Comparison of ENCODE assay signal across 15 cellular contexts in the genomic region with DNA sequence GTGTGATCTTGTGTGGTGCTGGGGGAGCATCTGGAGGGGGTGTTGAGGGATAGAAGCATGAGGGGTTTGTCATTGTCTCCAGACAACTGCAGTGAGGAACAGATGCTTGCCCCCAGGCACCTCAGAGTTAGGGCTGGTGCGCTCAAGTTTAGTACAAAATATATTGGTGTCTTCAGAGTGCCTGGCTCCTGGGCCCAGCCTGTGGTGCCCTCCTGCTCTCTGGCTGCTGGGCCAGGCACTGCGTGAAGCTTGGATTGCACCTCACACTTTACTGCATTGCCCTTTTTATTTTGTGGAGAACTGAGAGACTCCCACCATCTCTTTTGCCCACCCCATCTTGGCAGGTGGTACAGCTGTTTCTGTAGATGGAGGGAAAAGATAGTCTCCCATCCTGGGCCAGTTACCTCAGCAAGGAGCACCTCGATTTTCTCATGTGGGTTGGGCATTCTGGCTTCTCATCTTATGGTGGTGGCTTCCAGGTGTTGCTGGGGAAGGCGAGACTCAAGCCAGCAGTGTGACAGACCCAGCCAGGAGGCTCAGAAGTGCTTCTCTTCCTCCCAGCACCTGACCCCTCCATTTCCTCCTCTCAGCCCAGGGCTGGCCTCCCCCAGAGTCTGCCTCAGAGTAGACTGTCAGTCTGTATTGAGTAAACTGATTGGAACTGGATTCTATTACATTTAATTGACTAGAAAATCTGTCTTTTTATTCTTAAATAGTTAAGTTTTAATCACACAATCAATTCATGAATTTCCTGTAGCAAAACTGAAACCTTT.
DNase-seq lines count a peak whose midpoint lies in the region; ATAC-seq and TF ChIP-seq lines count a peak whose summit lies in the region.
"Had no signal": no experiment of that assay in that cellular context is flagged by ENCODE, and none has a peak within 500 bp of the region (broad histone marks: within the 10 kb centered on the region; RNA-seq: fewer than 3 reads in every experiment).

No MANE protein-coding gene starts in this region.

- peak overlapping the region; percentile 52 for H3K27ac Mint-ChIP-seq in activated CD4-positive, alpha-beta memory T cell treated with anti-CD3 and anti-CD28 coated beads, Interleukin-2, amount 10 ng/mL, durations not matched to agents 7 days and 5 days
- H3K27ac Mint-ChIP-seq in activated CD4-positive, alpha-beta memory T cell treated with anti-CD3 and anti-CD28 coated beads for 36 hours, result no peak overlapping the region
- H3K27ac Mint-ChIP-seq in CD4-positive, alpha-beta T cell, result peak overlapping the region; percentile 10
- H3K27ac Mint-ChIP-seq in activated CD8-positive, alpha-beta T cell treated with anti-CD3 and anti-CD28 coated beads, Interleukin-2, amount 10 ng/mL, durations not matched to agents 7 days and 5 days, result peak overlapping the region; percentile 76
- no peak overlapping the region for H3K27ac Mint-ChIP-seq in mesothelial cell of epicardium

- in situ Hi-C loops in G401 (cut with HindIII; ENCODE audit: low sequenced_read_pairs), result no loop called here

- intact Hi-C loops in activated CD4-positive, alpha-beta memory T cell treated with anti-CD3 and anti-CD28 coated beads for 36 hours (cut with micrococcal nuclease), result no loop called here
- intact Hi-C loops in CD4-positive, alpha-beta T cell (cut with DNase I, micrococcal nuclease), result loop anchor here in 1 of 2 experiments (1.0 kb wide), 1 partner anchor 231 kb away; no protein-coding TSS in a partner anchor

- CTCF ChIA-PET in activated CD4-positive, alpha-beta memory T cell treated with anti-CD3 and anti-CD28 coated beads, Interleukin-2, amount 10 ng/mL, durations not matched to agents 7 days and 5 days (lab: Charles Lee), result no interaction called here
- CTCF ChIA-PET in activated CD4-positive, alpha-beta memory T cell treated with anti-CD3 and anti-CD28 coated beads for 36 hours (lab: Charles Lee), result no interaction called here
- CTCF ChIA-PET in CD4-positive, alpha-beta T cell (lab: Charles Lee), result interaction anchor here (1.4 kb wide), 1 partner anchor 231 kb away, joined by 4 read pairs; no protein-coding TSS in a partner anchor
- CTCF ChIA-PET in activated CD8-positive, alpha-beta T cell treated with anti-CD3 and anti-CD28 coated beads, Interleukin-2, amount 10 ng/mL, durations not matched to agents 7 days and 5 days (lab: Charles Lee), result interaction anchor here (0.6 to 0.9 kb wide), 2 partner anchors 103 to 256 kb away, joined by 3 read pairs; no protein-coding TSS in a partner anchor

- H3K4me3 Mint-ChIP-seq in activated CD4-positive, alpha-beta memory T cell treated with anti-CD3 and anti-CD28 coated beads, Interleukin-2, amount 10 ng/mL, durations not matched to agents 7 days and 5 days, result no peak overlapping the region
- H3K4me3 Mint-ChIP-seq in activated CD4-positive, alpha-beta memory T cell treated with anti-CD3 and anti-CD28 coated beads for 36 hours, result no peak overlapping the region
- H3K4me3 Mint-ChIP-seq in CD4-positive, alpha-beta T cell, result no peak overlapping the region
- no peak overlapping the region for H3K4me3 Mint-ChIP-seq in activated CD8-positive, alpha-beta T cell treated with anti-CD3 and anti-CD28 coated beads, Interleukin-2, amount 10 ng/mL, durations not matched to agents 7 days and 5 days
- H3K4me3 Mint-ChIP-seq in mesothelial cell of epicardium, result no peak overlapping the region

- no peaks in the 10 kb centered on the region for H3K36me3 Mint-ChIP-seq in activated CD4-positive, alpha-beta memory T cell treated with anti-CD3 and anti-CD28 coated beads, Interleukin-2, amount 10 ng/mL, durations not matched to agents 7 days and 5 days (ENCODE audit: low read depth)
- no peaks in the 10 kb centered on the region for H3K36me3 Mint-ChIP-seq in activated CD4-positive, alpha-beta memory T cell treated with anti-CD3 and anti-CD28 coated beads for 36 hours
- H3K36me3 Mint-ChIP-seq in CD4-positive, alpha-beta T cell (ENCODE audit: low read depth), result no peaks in the 10 kb centered on the region
- H3K36me3 Mint-ChIP-seq in activated CD8-positive, alpha-beta T cell treated with anti-CD3 and anti-CD28 coated beads, Interleukin-2, amount 10 ng/mL, durations not matched to agents 7 days and 5 days (ENCODE audit: low read depth), result no peaks in the 10 kb centered on the region
- H3K36me3 Mint-ChIP-seq in mesothelial cell of epicardium, result no peaks in the 10 kb centered on the region

- no peaks in the 10 kb centered on the region for H3K9me3 ChIP-seq in CD4-positive, alpha-beta T cell (ENCODE audit: control insufficient read depth, low read length)
- H3K9me3 ChIP-seq: right atrium auricular region had no signal

- no peak overlapping the region for H3K27ac ChIP-seq in CD4-positive, alpha-beta T cell (ENCODE audit: low read depth, low read length)
- H3K27ac ChIP-seq: foreskin keratinocyte, right atrium auricular region had no signal

- no peaks in the 10 kb centered on the region for H3K9me3 Mint-ChIP-seq in activated CD4-positive, alpha-beta memory T cell treated with anti-CD3 and anti-CD28 coated beads, Interleukin-2, amount 10 ng/mL, durations not matched to agents 7 days and 5 days
- H3K9me3 Mint-ChIP-seq in activated CD4-positive, alpha-beta memory T cell treated with anti-CD3 and anti-CD28 coated beads for 36 hours, result no peaks in the 10 kb centered on the region
- H3K9me3 Mint-ChIP-seq in CD4-positive, alpha-beta T cell, result no peaks in the 10 kb centered on the region
- H3K9me3 Mint-ChIP-seq in activated CD8-positive, alpha-beta T cell treated with anti-CD3 and anti-CD28 coated beads, Interleukin-2, amount 10 ng/mL, durations not matched to agents 7 days and 5 days (ENCODE audit: insufficient read depth), result no peaks in the 10 kb centered on the region
- no peaks in the 10 kb centered on the region for H3K9me3 Mint-ChIP-seq in mesothelial cell of epicardium

- POLR2A ChIA-PET in activated CD4-positive, alpha-beta memory T cell treated with anti-CD3 and anti-CD28 coated beads, Interleukin-2, amount 10 ng/mL, durations not matched to agents 7 days and 5 days (lab: Charles Lee), result no interaction called here
- POLR2A ChIA-PET in activated CD4-positive, alpha-beta memory T cell treated with anti-CD3 and anti-CD28 coated beads for 36 hours (lab: Charles Lee), result no interaction called here
- POLR2A ChIA-PET in CD4-positive, alpha-beta T cell (lab: Charles Lee), result no interaction called here
- POLR2A ChIA-PET in activated CD8-positive, alpha-beta T cell treated with anti-CD3 and anti-CD28 coated beads, Interleukin-2, amount 10 ng/mL, durations not matched to agents 7 days and 5 days (lab: Charles Lee), result no interaction called here

- no peak for TF ChIP-seq CTCF in CD4-positive, alpha-beta T cell (IDR thresholded peaks at IDR 0.05)
- no peak for TF ChIP-seq CTCF in mesothelial cell of epicardium (IDR thresholded peaks at IDR 0.05; ENCODE audit: unreplicated experiment)

- H3K27me3 ChIP-seq in CD4-positive, alpha-beta T cell (ENCODE audit: control insufficient read depth, insufficient read depth, low read length), result no peaks in the 10 kb centered on the region
- H3K27me3 ChIP-seq: foreskin keratinocyte, right atrium auricular region had no signal

- peaks cover 18% of the 10 kb centered on the region for H3K4me1 Mint-ChIP-seq in activated CD4-positive, alpha-beta memory T cell treated with anti-CD3 and anti-CD28 coated beads, Interleukin-2, amount 10 ng/mL, durations not matched to agents 7 days and 5 days
- peaks cover 14% of the 10 kb centered on the region for H3K4me1 Mint-ChIP-seq in activated CD4-positive, alpha-beta memory T cell treated with anti-CD3 and anti-CD28 coated beads for 36 hours (ENCODE audit: low read depth)
- peaks cover 38% of the 10 kb centered on the region for H3K4me1 Mint-ChIP-seq in CD4-positive, alpha-beta T cell (ENCODE audit: low read depth)
- peaks cover 18% of the 10 kb centered on the region for H3K4me1 Mint-ChIP-seq in activated CD8-positive, alpha-beta T cell treated with anti-CD3 and anti-CD28 coated beads, Interleukin-2, amount 10 ng/mL, durations not matched to agents 7 days and 5 days (ENCODE audit: low read depth)
- peaks cover 12% of the 10 kb centered on the region for H3K4me1 Mint-ChIP-seq in mesothelial cell of epicardium

- H3K27me3 Mint-ChIP-seq in activated CD4-positive, alpha-beta memory T cell treated with anti-CD3 and anti-CD28 coated beads, Interleukin-2, amount 10 ng/mL, durations not matched to agents 7 days and 5 days, result no peaks in the 10 kb centered on the region
- no peaks in the 10 kb centered on the region for H3K27me3 Mint-ChIP-seq in activated CD4-positive, alpha-beta memory T cell treated with anti-CD3 and anti-CD28 coated beads for 36 hours
- no peaks in the 10 kb centered on the region for H3K27me3 Mint-ChIP-seq in CD4-positive, alpha-beta T cell
- H3K27me3 Mint-ChIP-seq in activated CD8-positive, alpha-beta T cell treated with anti-CD3 and anti-CD28 coated beads, Interleukin-2, amount 10 ng/mL, durations not matched to agents 7 days and 5 days (ENCODE audit: low read depth), result no peaks in the 10 kb centered on the region
- H3K27me3 Mint-ChIP-seq in mesothelial cell of epicardium (ENCODE audit: low read depth), result no peaks in the 10 kb centered on the region

- DNase-seq in activated CD4-positive, alpha-beta memory T cell treated with anti-CD3 and anti-CD28 coated beads, Interleukin-2, amount 10 ng/mL, durations not matched to agents 7 days and 5 days, result no peak
- DNase-seq in activated CD4-positive, alpha-beta memory T cell treated with anti-CD3 and anti-CD28 coated beads for 36 hours, result no peak
- no peak for DNase-seq in CD4-positive, alpha-beta T cell
- no peak for DNase-seq in activated CD8-positive, alpha-beta T cell treated with anti-CD3 and anti-CD28 coated beads, Interleukin-2, amount 10 ng/mL, durations not matched to agents 7 days and 5 days
- DNase-seq in mesothelial cell of epicardium (ENCODE audit: low spot score in 2 of 2, unreplicated experiment in 2 of 2) (peak; percentile 3 to 20), NCI-H446 (lab: John Stamatoyannopoulos, UW) (no peak), COLO829 (ENCODE audit: low spot score) (no peak), G401 (ENCODE audit: low spot score) (no peak)
- DNase-seq: foreskin keratinocyte, kidney glomerular epithelial cell, mesendoderm, NCI-H1436 treated with DMSO at 0.1 percent for 48 hours, NCI-H2171 treated with DMSO at 0.1 percent for 48 hours, substantia nigra had no signal

- peak; percentile 62 for ATAC-seq in CD4-positive, alpha-beta T cell (ENCODE audit: poor library complexity)
- ATAC-seq in activated CD8-positive, alpha-beta T cell treated with anti-CD3 and anti-CD28 coated beads, Interleukin-2, amount 10 ng/mL, durations not matched to agents 7 days and 5 days, result peak; percentile 55
- ATAC-seq: foreskin keratinocyte had no signal

Comparison
In these comparisons a context has a peak if more than half of its experiments do, and no peak if none do; other contexts are left out.
1. H3K27ac Mint-ChIP-seq: peak in activated CD4-positive, alpha-beta memory T cell treated with anti-CD3 and anti-CD28 coated beads, Interleukin-2, amount 10 ng/mL, durations not matched to agents 7 days and 5 days (single experiment), CD4-positive, alpha-beta T cell (single experiment) and activated CD8-positive, alpha-beta T cell treated with anti-CD3 and anti-CD28 coated beads, Interleukin-2, amount 10 ng/mL, durations not matched to agents 7 days and 5 days (single experiment); none in activated CD4-positive, alpha-beta memory T cell treated with anti-CD3 and anti-CD28 coated beads for 36 hours (single experiment) and mesothelial cell of epicardium (single experiment).
2. DNase-seq: peak in mesothelial cell of epicardium (2 of 2); none in activated CD4-positive, alpha-beta memory T cell treated with anti-CD3 and anti-CD28 coated beads, Interleukin-2, amount 10 ng/mL, durations not matched to agents 7 days and 5 days (single experiment), activated CD4-positive, alpha-beta memory T cell treated with anti-CD3 and anti-CD28 coated beads for 36 hours (single experiment), CD4-positive, alpha-beta T cell (0 of 10), activated CD8-positive, alpha-beta T cell treated with anti-CD3 and anti-CD28 coated beads, Interleukin-2, amount 10 ng/mL, durations not matched to agents 7 days and 5 days (single experiment), NCI-H446 (0 of 2), COLO829 (single experiment) and G401 (single experiment).
3. CTCF ChIA-PET loops: an anchor here in CD4-positive, alpha-beta T cell (1.4 kb wide) and activated CD8-positive, alpha-beta T cell treated with anti-CD3 and anti-CD28 coated beads, Interleukin-2, amount 10 ng/mL, durations not matched to agents 7 days and 5 days (0.6 to 0.9 kb wide); none called in activated CD4-positive, alpha-beta memory T cell treated with anti-CD3 and anti-CD28 coated beads, Interleukin-2, amount 10 ng/mL, durations not matched to agents 7 days and 5 days and activated CD4-positive, alpha-beta memory T cell treated with anti-CD3 and anti-CD28 coated beads for 36 hours.